8 cellular contexts compared by ENCODE assay signal in the genomic region with DNA sequence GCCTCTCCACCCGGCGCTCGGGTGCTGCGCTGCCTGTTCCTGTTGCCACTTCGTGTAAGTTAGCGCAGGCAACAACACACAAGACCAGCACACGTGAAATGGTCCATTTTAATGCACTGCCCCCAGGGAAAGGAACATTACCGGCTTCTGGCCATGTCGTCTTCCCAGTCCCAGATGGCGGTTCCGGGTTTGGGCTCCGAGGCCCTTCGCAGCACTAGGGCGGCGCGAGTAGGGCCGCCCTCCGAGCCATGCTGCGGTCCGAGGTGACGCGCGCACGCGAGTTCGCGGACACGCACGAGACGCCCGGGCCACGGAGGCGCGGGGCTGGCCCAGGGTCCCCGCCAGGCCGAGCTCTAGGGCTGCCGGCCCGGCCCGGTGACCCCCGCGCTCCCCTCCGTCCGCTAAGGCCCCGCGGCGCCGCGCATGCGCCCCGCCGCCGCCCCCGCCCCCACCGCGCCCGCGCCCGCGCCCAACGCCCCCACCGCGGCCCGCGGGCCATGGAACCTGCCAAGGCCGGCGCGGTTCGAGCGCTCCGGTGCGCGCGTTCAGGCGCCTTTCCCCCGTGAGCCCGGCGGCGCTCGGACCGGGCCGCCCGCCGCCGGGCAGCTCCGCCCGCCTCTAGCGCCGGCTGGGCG. TPM values are rescaled to one million over a fixed set of nuclear protein-coding genes. Genes with fewer than 3 reads are reported as not detected.
DNase-seq lines count a peak whose midpoint lies in the region; ATAC-seq, FAIRE-seq and TF ChIP-seq lines count a peak whose summit lies in the region.

No MANE protein-coding gene starts in this region.

- DNase-seq in RCC 7860 (ENCODE audit: low spot score) (peak; percentile 5), foreskin melanocyte (peak; percentile 48), testis (peak; percentile 62)
- peak; percentile 43 for DNase-seq in activated gamma-delta T cell treated with anti-CD3 and anti-CD28 coated beads, Interleukin-2, amount 50 U/mL, for 16 hours (ENCODE audit: low read depth)

- H3K9me3 ChIP-seq in neutrophil (no peaks in the 10 kb centered on the region), testis (no peaks in the 10 kb centered on the region)

- peaks cover 26 to 29% of the 10 kb centered on the region in 2 experiments for H3K4me1 ChIP-seq in neutrophil (ENCODE audit: control insufficient read depth in 1 of 2, insufficient read depth in 1 of 2, low read depth in 1 of 2, low read length in 1 of 2)
- H3K4me1 ChIP-seq in testis = peaks cover 24% of the 10 kb centered on the region

- intact Hi-C loops in testis (cut with DNase I; ENCODE audit: low total_unique reads) = no loop called here

- TF ChIP-seq POLR2A in GM19193 (IDR thresholded peaks at IDR 0.05; ENCODE audit: extremely low read depth, insufficient read depth, insufficient read length) (peak; percentile 78), testis (IDR thresholded peaks at IDR 0.05) (peak; percentile 16)

- no peaks in the 10 kb centered on the region for H3K27me3 ChIP-seq in neutrophil
- no peaks in the 10 kb centered on the region for H3K27me3 ChIP-seq in testis

- H3K4me3 ChIP-seq in neutrophil (ENCODE audit: low read depth in 1 of 2, low read length in 1 of 2) = peak overlapping the region; percentile 76 to 80
- H3K4me3 ChIP-seq in testis = peak overlapping the region; percentile 87 to 90

- WGBS in testis, 2 donors = 0% methylated on average over 11 to 20 of the region's 89 CpGs

- peak; percentile 55 for ATAC-seq in HG03354 (IDR thresholded peaks at IDR 0.05; ENCODE audit: poor library complexity, severe bottlenecking, unreplicated experiment)

- TF ChIP-seq CTCF in C4-2B (conservative IDR thresholded peaks at IDR 0.05) = no peak
- TF ChIP-seq CTCF in neutrophil (IDR thresholded peaks at IDR 0.05) = no peak
- no peak for TF ChIP-seq CTCF in testis (IDR thresholded peaks at IDR 0.05)

- no peak for FAIRE-seq in RCC 7860 (lab: Jason Lieb, UNC)

- H3K27ac ChIP-seq in C4-2B = peak overlapping the region; percentile 99
- peak overlapping the region; percentile 88 for H3K27ac ChIP-seq in neutrophil
- H3K27ac ChIP-seq in testis = peak overlapping the region; percentile 93 to 96

- H3K36me3 ChIP-seq in neutrophil (no peaks in the 10 kb centered on the region), testis (ENCODE audit: low read depth, missing control alignments) (no peaks in the 10 kb centered on the region)

RNA-seq across cellular contexts. Expression of a gene that starts 0.4 kb away (rescaled TPM):
- total RNA-seq in testis = 10 to 100 TPM; 53.9 to 58.2 TPM
- polyA plus RNA-seq in testis (ENCODE audit: insufficient read depth, low read depth, low replicate concordance) = 19.5 TPM

Comparison
In these comparisons a context has a peak if more than half of its experiments do, and no peak if none do; other contexts are left out.
1. Peak in every context shown above with its lines: DNase-seq, ATAC-seq, H3K4me3 ChIP-seq and H3K27ac ChIP-seq.
2. DNase-seq: peak in every context shown above with its lines; median percentile 62 in testis; 48 in foreskin melanocyte; 43 in activated gamma-delta T cell treated with anti-CD3 and anti-CD28 coated beads, Interleukin-2, amount 50 U/mL, for 16 hours; 5 in RCC 7860.